Comparison of ENCODE assay signal across 8 cellular contexts in the genomic region with DNA sequence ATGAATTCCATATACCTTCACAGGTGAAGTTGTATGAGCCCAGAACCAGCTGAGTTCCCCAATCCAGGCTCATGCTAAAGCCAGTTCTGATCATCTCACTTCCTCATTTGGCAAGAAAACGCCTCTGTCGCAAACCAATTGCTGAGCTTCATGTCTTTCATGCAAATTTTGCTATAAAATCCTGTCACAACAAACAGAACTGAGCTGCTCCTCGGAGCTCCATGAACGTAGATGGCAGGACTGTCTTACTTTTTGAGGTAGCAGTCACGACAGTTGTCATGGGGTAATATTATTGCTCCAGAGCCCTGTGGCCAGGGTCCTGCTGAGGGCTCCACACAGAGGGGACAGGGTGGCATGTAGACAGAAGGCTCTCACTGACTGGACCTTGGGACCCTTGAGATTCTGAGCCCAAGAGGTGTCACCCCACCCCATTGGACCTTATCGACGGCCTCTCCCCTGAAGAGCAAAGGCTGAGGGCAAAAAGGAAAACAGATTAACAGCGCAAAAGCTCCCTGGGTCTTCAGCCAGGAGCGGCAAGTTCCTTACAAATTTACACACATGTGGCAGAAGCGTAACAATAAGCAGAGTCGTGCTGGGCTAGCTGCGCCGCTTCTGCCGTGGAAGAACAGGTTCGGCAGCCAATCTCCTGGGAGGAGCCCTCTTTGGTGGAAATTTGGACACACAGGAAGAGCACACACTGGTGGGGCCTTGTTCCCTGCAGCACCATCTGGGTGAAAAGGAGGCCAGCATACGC.
A peak's percentile ranks its signal among the peaks of the same experiment; 100 is the strongest.
DNase-seq lines count a peak whose midpoint lies in the region; ATAC-seq and TF ChIP-seq lines count a peak whose summit lies in the region.

No MANE protein-coding gene starts in this region.

- no peak overlapping the region for H3K4me3 ChIP-seq in brain microvascular endothelial cell (ENCODE audit: low read depth, low read length)

- DNase-seq in SKM-1 treated with dmso at 0.1 percent for 144 hours (lab: John Stamatoyannopoulos, UW; ENCODE audit: unreplicated experiment), result peak; percentile 86
- peak; percentile 46 for DNase-seq in pons (ENCODE audit: low spot score)
- DNase-seq in amniotic stem cell (lab: John Stamatoyannopoulos, UW), result no peak
- DNase-seq in activated T-cell treated with anti-CD3 and anti-CD28 coated beads, Interleukin-2, amount 50 U/mL, for 48 hours, result no peak
- DNase-seq in activated CD8-positive, alpha-beta memory T cell treated with anti-CD3 and anti-CD28 coated beads, Interleukin-2, amount 10 ng/mL, durations not matched to agents 7 days and 5 days, result no peak
- DNase-seq in brain microvascular endothelial cell, result no peak

- peak; percentile 67 for ATAC-seq in GM18909 (IDR thresholded peaks at IDR 0.05; ENCODE audit: poor library complexity, unreplicated experiment)
- ATAC-seq in HG03045 (IDR thresholded peaks at IDR 0.05; ENCODE audit: unreplicated experiment), result peak; percentile 72
- ATAC-seq in activated CD8-positive, alpha-beta memory T cell treated with anti-CD3 and anti-CD28 coated beads, Interleukin-2, amount 10 ng/mL, durations not matched to agents 7 days and 5 days, result no peak

- no peaks in the 10 kb centered on the region for H3K9me3 Mint-ChIP-seq in activated CD8-positive, alpha-beta memory T cell treated with anti-CD3 and anti-CD28 coated beads, Interleukin-2, amount 10 ng/mL, durations not matched to agents 7 days and 5 days (ENCODE audit: low read depth)

- no peak for TF ChIP-seq CTCF in brain microvascular endothelial cell (IDR thresholded peaks at IDR 0.05; ENCODE audit: low read depth, low read length, missing control alignments)

- no peaks in the 10 kb centered on the region for H3K4me1 Mint-ChIP-seq in activated CD8-positive, alpha-beta memory T cell treated with anti-CD3 and anti-CD28 coated beads, Interleukin-2, amount 10 ng/mL, durations not matched to agents 7 days and 5 days

- H3K27me3 ChIP-seq in brain microvascular endothelial cell (replicated peaks), result peaks cover 54% of the 10 kb centered on the region

- H3K36me3 ChIP-seq in brain microvascular endothelial cell (replicated peaks), result no peaks in the 10 kb centered on the region

- H3K4me3 Mint-ChIP-seq in activated CD8-positive, alpha-beta memory T cell treated with anti-CD3 and anti-CD28 coated beads, Interleukin-2, amount 10 ng/mL, durations not matched to agents 7 days and 5 days, result no peak overlapping the region

- H3K27ac Mint-ChIP-seq in activated CD8-positive, alpha-beta memory T cell treated with anti-CD3 and anti-CD28 coated beads, Interleukin-2, amount 10 ng/mL, durations not matched to agents 7 days and 5 days, result no peak overlapping the region

- CTCF ChIA-PET in activated CD8-positive, alpha-beta memory T cell treated with anti-CD3 and anti-CD28 coated beads, Interleukin-2, amount 10 ng/mL, durations not matched to agents 7 days and 5 days (lab: Charles Lee), result interaction anchor here (0.5 kb wide), 1 partner anchor 121 kb away, joined by 3 read pairs; no protein-coding TSS in a partner anchor

- in situ Hi-C loops in brain microvascular endothelial cell (cut with HindIII; ENCODE audit: low pct_ligation_motif_present, low sequenced_read_pairs), result no loop called here

- H3K27me3 Mint-ChIP-seq in activated CD8-positive, alpha-beta memory T cell treated with anti-CD3 and anti-CD28 coated beads, Interleukin-2, amount 10 ng/mL, durations not matched to agents 7 days and 5 days, result peaks cover 60% of the 10 kb centered on the region

- no peak overlapping the region for H3K27ac ChIP-seq in brain microvascular endothelial cell

- no peaks in the 10 kb centered on the region for H3K36me3 Mint-ChIP-seq in activated CD8-positive, alpha-beta memory T cell treated with anti-CD3 and anti-CD28 coated beads, Interleukin-2, amount 10 ng/mL, durations not matched to agents 7 days and 5 days

Comparison
In these comparisons a context has a peak if more than half of its experiments do, and no peak if none do; other contexts are left out.
1. DNase-seq: peak in SKM-1 treated with dmso at 0.1 percent for 144 hours (single experiment) and pons (single experiment); none in amniotic stem cell (single experiment), activated T-cell treated with anti-CD3 and anti-CD28 coated beads, Interleukin-2, amount 50 U/mL, for 48 hours (0 of 2), activated CD8-positive, alpha-beta memory T cell treated with anti-CD3 and anti-CD28 coated beads, Interleukin-2, amount 10 ng/mL, durations not matched to agents 7 days and 5 days (single experiment) and brain microvascular endothelial cell (single experiment).